Comparison of ENCODE assay signal across 8 cellular contexts in genomic region chr5:71455427-71456361, GRCh38. TPM values are rescaled to one million over a fixed set of nuclear protein-coding genes. Genes with fewer than 3 reads are reported as not detected.
DNase-seq lines count a peak whose midpoint lies in the region; ATAC-seq and TF ChIP-seq lines count a peak whose summit lies in the region.

TSS of gene BDP1 (plus strand) at chr5:71455651. CDS start at chr5:71455878, 227 bp downstream.

- H3K27me3 ChIP-seq in gastroesophageal sphincter (peaks cover 14% of the 10 kb centered on the region), neutrophil (peaks cover 16% of the 10 kb centered on the region)

- H3K9ac ChIP-seq in SK-N-MC (ENCODE audit: insufficient read length), result peak within 1 kb of the TSS; percentile 86

- peaks cover 0 to 27% (median 3%) of the 10 kb centered on the region in 3 donors for H3K4me1 ChIP-seq in gastroesophageal sphincter
- peaks cover 11 to 15% of the 10 kb centered on the region in 2 experiments for H3K4me1 ChIP-seq in neutrophil (ENCODE audit: control insufficient read depth in 1 of 2, insufficient read depth in 1 of 2, low read depth in 1 of 2, low read length in 1 of 2)

- no peak for TF ChIP-seq EP300 in gastroesophageal sphincter (IDR thresholded peaks at IDR 0.05)

- H3K36me3 Mint-ChIP-seq in activated naive CD4-positive, alpha-beta T cell treated with anti-CD3 and anti-CD28 coated beads, Interleukin-2, amount 10 ng/mL, durations not matched to agents 7 days and 5 days, result peaks cover 21% of the 10 kb centered on the region

- WGBS in gastroesophageal sphincter (ENCODE audit: low coverage in 1 of 2), 2 donors, result 0 to 6% methylated on average over 3 to 4 of the region's 50 CpGs

- H3K9me3 ChIP-seq in SK-N-MC (ENCODE audit: low read depth, low read length) (no peaks in the 10 kb centered on the region), gastroesophageal sphincter (no peaks in the 10 kb centered on the region), neutrophil (no peaks in the 10 kb centered on the region)

- peaks cover 18% of the 10 kb centered on the region for H3K27me3 Mint-ChIP-seq in activated naive CD4-positive, alpha-beta T cell treated with anti-CD3 and anti-CD28 coated beads, Interleukin-2, amount 10 ng/mL, durations not matched to agents 7 days and 5 days

- TF ChIP-seq CTCF in NB4 (IDR thresholded peaks at IDR 0.05; ENCODE audit: low read depth, low read length), result peak; percentile 42
- TF ChIP-seq CTCF in gastroesophageal sphincter (IDR thresholded peaks at IDR 0.05), result peak in 2 of 4 experiments; percentile 5 to 13
- TF ChIP-seq CTCF in neutrophil (IDR thresholded peaks at IDR 0.05), result no peak

- ATAC-seq in HG02571 (IDR thresholded peaks at IDR 0.05; ENCODE audit: unreplicated experiment) (peak; percentile 98), gastroesophageal sphincter (peak; percentile 98)

- DNase-seq in NB4 (ENCODE audit: low read depth) (peak; percentile 94), SK-N-MC (ENCODE audit: low read depth, low spot score) (no peak), substantia nigra (lab: John Stamatoyannopoulos, UW) (peak; percentile 48 to 98 (median 92))
- DNase-seq in activated naive CD4-positive, alpha-beta T cell treated with anti-CD3 and anti-CD28 coated beads, Interleukin-2, amount 10 ng/mL, durations not matched to agents 7 days and 5 days, result peak; percentile 98

- H3K27ac Mint-ChIP-seq in activated naive CD4-positive, alpha-beta T cell treated with anti-CD3 and anti-CD28 coated beads, Interleukin-2, amount 10 ng/mL, durations not matched to agents 7 days and 5 days, result peak within 1 kb of the TSS; percentile 97

- peaks cover 26% of the 10 kb centered on the region for H3K4me1 Mint-ChIP-seq in activated naive CD4-positive, alpha-beta T cell treated with anti-CD3 and anti-CD28 coated beads, Interleukin-2, amount 10 ng/mL, durations not matched to agents 7 days and 5 days

- H3K27ac ChIP-seq in SK-N-MC (peak within 1 kb of the TSS; percentile 75), gastroesophageal sphincter (peak within 1 kb of the TSS; percentile 66 to 95 (median 90)), neutrophil (peak within 1 kb of the TSS; percentile 86), substantia nigra (ENCODE audit: low read depth, low read length, poor library complexity, severe bottlenecking) (peak within 1 kb of the TSS; percentile 80)

- H3K4me3 ChIP-seq in GM08714 (ENCODE audit: low read length), result peak within 1 kb of the TSS; percentile 98
- H3K4me3 ChIP-seq in NB4 (ENCODE audit: low read depth, low read length), result peak within 1 kb of the TSS; percentile 95
- peak within 1 kb of the TSS; percentile 96 for H3K4me3 ChIP-seq in SK-N-MC
- H3K4me3 ChIP-seq in gastroesophageal sphincter, result peak within 1 kb of the TSS; percentile 58 to 86
- H3K4me3 ChIP-seq in neutrophil (ENCODE audit: low read depth in 1 of 2, low read length in 1 of 2), result peak within 1 kb of the TSS; percentile 77 to 79

- peak within 1 kb of the TSS; percentile 94 for H3K4me3 Mint-ChIP-seq in activated naive CD4-positive, alpha-beta T cell treated with anti-CD3 and anti-CD28 coated beads, Interleukin-2, amount 10 ng/mL, durations not matched to agents 7 days and 5 days

- peaks cover 28% of the 10 kb centered on the region for H3K36me3 ChIP-seq in SK-N-MC (ENCODE audit: insufficient read depth, low read length)
- H3K36me3 ChIP-seq in gastroesophageal sphincter, result peaks cover 0 to 23% of the 10 kb centered on the region in 2 donors
- peaks cover 20% of the 10 kb centered on the region for H3K36me3 ChIP-seq in neutrophil

- H3K9me3 Mint-ChIP-seq in activated naive CD4-positive, alpha-beta T cell treated with anti-CD3 and anti-CD28 coated beads, Interleukin-2, amount 10 ng/mL, durations not matched to agents 7 days and 5 days, result no peaks in the 10 kb centered on the region

- CTCF ChIA-PET in activated naive CD4-positive, alpha-beta T cell treated with anti-CD3 and anti-CD28 coated beads, Interleukin-2, amount 10 ng/mL, durations not matched to agents 7 days and 5 days (lab: Charles Lee), result no interaction called here

- TF ChIP-seq POLR2A in NB4 (IDR thresholded peaks at IDR 0.05; ENCODE audit: extremely low read depth, insufficient read length) (peak; percentile 77), gastroesophageal sphincter (IDR thresholded peaks at IDR 0.05) (peak; percentile 50 to 52)

RNA-seq across cellular contexts. Expression of gene BDP1, which starts in this region (rescaled TPM):
- 10 to 100 TPM; 26.1 to 48.9 (median 31.6) TPM for total RNA-seq in gastroesophageal sphincter
